Comparison of ENCODE assay signal across 11 cellular contexts in the genomic region with DNA sequence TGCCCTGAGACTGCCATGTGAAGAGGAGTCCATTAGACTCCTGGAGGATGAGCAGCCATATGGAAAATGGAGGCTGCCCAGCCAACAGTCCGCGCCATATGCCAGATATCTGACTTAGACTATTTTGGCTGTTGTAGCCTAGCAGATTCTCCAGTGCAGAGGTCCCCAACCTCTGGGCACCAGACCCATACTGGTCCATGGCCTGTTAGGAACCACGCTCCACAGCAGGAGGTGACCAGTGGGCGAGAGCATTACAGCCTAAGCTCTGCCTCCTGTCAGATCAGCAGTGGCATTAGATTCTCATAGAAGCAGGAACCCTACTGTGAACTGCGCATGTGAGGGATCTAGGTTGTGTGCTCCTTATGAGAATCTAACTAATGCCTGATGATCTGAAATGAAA.
"Had no signal": no experiment of that assay in that cellular context is flagged by ENCODE, and none has a peak within 500 bp of the region (broad histone marks: within the 10 kb centered on the region; RNA-seq: fewer than 3 reads in every experiment).

No MANE protein-coding gene starts in this region.

- H3K4me3 ChIP-seq: GM23248, GM23338, HAP-1 had no signal

- FAIRE-seq: H1, H54 had no signal

- H3K27ac Mint-ChIP-seq: GM23338, H9, HFFc6 had no signal

- ATAC-seq: GM23338, HCT116 had no signal

- H3K9me3 Mint-ChIP-seq: GM23338, H9, HFFc6 had no signal

- H3K4me1 Mint-ChIP-seq: GM23338, H9 had no signal

- H3K27ac ChIP-seq: GM23248 had no signal

- H3K4me3 Mint-ChIP-seq: GM23338, H9, HFFc6 had no signal

- H3K36me3 ChIP-seq: HAP-1 had no signal

- H3K9ac ChIP-seq: GM23248 had no signal

- H3K4me1 ChIP-seq: HAP-1 had no signal

- DNase-seq: GM23248, GOT3, H7, H9, HCEC 1CT, HFFc6 had no signal
